ENCODE assay signal across 3 cellular contexts in the genomic region with DNA sequence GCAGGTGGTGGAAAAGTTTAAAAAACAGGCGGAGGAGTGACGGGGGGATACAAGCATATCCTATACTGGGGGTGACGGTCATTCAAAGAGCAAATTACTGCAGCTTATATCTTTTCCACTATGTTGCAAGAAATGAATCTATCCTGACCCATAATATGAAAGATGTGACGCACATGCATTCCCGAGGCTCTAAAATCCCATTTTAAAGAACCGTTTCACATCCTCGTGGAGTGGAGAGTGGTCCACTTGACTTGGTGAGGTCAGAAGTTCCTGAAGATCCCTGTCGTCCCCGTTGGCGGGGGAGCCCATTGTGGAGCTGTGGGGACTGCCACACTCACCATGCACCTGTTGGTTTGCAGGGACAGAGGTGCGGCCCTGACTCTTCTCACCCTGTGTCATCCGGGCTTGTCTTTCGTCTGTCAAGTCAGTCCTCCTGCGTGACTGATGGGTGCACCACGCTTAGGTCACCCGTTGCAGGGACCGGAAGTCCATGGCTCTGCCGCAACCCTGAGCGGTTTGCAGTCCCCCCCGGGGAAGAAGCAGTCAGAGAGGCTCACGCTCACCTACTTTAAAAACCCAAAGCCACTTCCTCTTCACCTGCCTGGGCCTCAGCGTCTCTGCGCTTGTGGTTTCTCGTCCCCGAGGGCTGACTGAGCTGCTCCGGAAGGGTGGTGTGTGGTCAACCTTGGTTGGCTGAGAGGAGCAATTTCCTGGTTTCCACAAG.
TF ChIP-seq lines count a peak whose summit lies in the region.

No MANE protein-coding gene starts in this region.

TF ChIP-seq in liver, 16 proteins besides CTCF, POLR2A, EP300 and RAD21:
- TF ChIP-seq SP1 (IDR thresholded peaks at IDR 0.05), result peak; percentile 27
- no peak for TF ChIP-seq JUND (IDR thresholded peaks at IDR 0.05)

TF ChIP-seq in HepG2, 621 proteins besides CTCF, POLR2A, EP300 and RAD21:
- TF ChIP-seq ZNF562 (CRISPR knock-in tag; IDR thresholded peaks at IDR 0.05; ENCODE audit: borderline replicate concordance) (no peak), REPIN1 (CRISPR knock-in tag; IDR thresholded peaks at IDR 0.05; ENCODE audit: borderline replicate concordance, low read depth) (no peak), ZNF788 (CRISPR knock-in tag; IDR thresholded peaks at IDR 0.05; ENCODE audit: borderline replicate concordance) (no peak), SOX6 (IDR thresholded peaks at IDR 0.05) (no peak), SOX6 (CRISPR knock-in tag; IDR thresholded peaks at IDR 0.05) (no peak), MAFG (CRISPR knock-in tag; IDR thresholded peaks at IDR 0.05) (no peak), ZFP82 (CRISPR knock-in tag; IDR thresholded peaks at IDR 0.05; ENCODE audit: borderline replicate concordance) (no peak), KLF15 (CRISPR knock-in tag; IDR thresholded peaks at IDR 0.05; ENCODE audit: borderline replicate concordance) (no peak), MYNN (CRISPR knock-in tag; IDR thresholded peaks at IDR 0.05; ENCODE audit: low read depth) (no peak), IRX3 (CRISPR knock-in tag; IDR thresholded peaks at IDR 0.05; ENCODE audit: borderline replicate concordance, low read depth) (no peak), ZNF749 (CRISPR knock-in tag; IDR thresholded peaks at IDR 0.05; ENCODE audit: borderline replicate concordance) (no peak), YEATS2 (CRISPR knock-in tag; IDR thresholded peaks at IDR 0.05; ENCODE audit: borderline replicate concordance) (no peak)
TF ChIP-seq in HepG2: peak in this region for 0.

TF ChIP-seq in WTC11, 78 proteins besides CTCF, POLR2A, EP300 and RAD21:
- no peak for TF ChIP-seq SP1 (CRISPR knock-in tag; conservative IDR thresholded peaks at IDR 0.05)
- no peak for TF ChIP-seq TP53 (CRISPR knock-in tag; IDR thresholded peaks at IDR 0.05)
